In genomic region chr13:114005206-114005720, GRCh38 we compare ENCODE assay signal across 1 cellular context.
TF ChIP-seq lines count a peak whose summit lies in the region.

No MANE protein-coding gene starts in this region.

TF ChIP-seq in endothelial cell of umbilical vein, 7 proteins besides CTCF, POLR2A, EP300 and RAD21:
- no peak for TF ChIP-seq EZH2 (IDR thresholded peaks at IDR 0.05; ENCODE audit: borderline replicate concordance, low read depth, low read length, severe bottlenecking)
- no peak for TF ChIP-seq MYC (IDR thresholded peaks at IDR 0.05; ENCODE audit: low read depth, low read length)
- TF ChIP-seq JUN (IDR thresholded peaks at IDR 0.05; ENCODE audit: borderline replicate concordance, insufficient read depth, insufficient read length, low read depth): no peak
- no peak for TF ChIP-seq MAX (IDR thresholded peaks at IDR 0.05; ENCODE audit: insufficient read depth, insufficient read length)
- no peak for TF ChIP-seq POLR2AphosphoS5 (IDR thresholded peaks at IDR 0.05; ENCODE audit: insufficient read depth, low read depth, low read length)
- no peak for TF ChIP-seq GATA2 (IDR thresholded peaks at IDR 0.05; ENCODE audit: insufficient read depth, insufficient read length, low read depth, low read length)
- no peak for TF ChIP-seq FOS (IDR thresholded peaks at IDR 0.05; ENCODE audit: borderline replicate concordance, insufficient read depth, low read length)
